Comparison of ENCODE assay signal across 8 cellular contexts in the genomic region with DNA sequence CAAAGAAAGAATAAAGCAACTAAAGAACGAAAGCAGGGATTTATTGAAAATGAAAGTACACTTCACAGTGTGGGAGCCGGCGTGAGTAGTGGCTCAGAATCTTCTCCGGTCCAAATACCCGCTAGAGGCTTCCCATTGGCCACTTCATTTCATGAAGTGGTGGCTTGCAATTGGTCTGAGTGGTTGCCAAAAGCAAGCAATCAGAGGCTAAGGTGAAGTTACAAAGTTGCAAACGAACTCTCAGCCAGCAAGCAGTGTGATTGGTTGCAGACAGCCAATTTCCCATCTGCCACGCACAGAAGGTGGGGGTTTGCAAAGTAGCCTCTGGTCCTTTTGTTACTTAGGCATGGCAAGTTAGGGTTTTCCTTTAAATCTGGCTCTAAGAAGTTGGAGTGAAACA. TPM values are rescaled to one million over a fixed set of nuclear protein-coding genes. Genes with fewer than 3 reads are reported as not detected.
A peak's percentile ranks its signal among the peaks of the same experiment; 100 is the strongest.
DNase-seq lines count a peak whose midpoint lies in the region; ATAC-seq, FAIRE-seq and TF ChIP-seq lines count a peak whose summit lies in the region.

No MANE protein-coding gene starts in this region.

- peak; percentile 91 for ATAC-seq in omental fat pad (ENCODE audit: low FRiP score)
- no peak for ATAC-seq in stimulated activated naive CD8-positive, alpha-beta T cell treated with anti-CD3 and anti-CD28 coated beads, Interleukin-15, amount 100 ng/mL, for 72 hours
- no peak for ATAC-seq in GM18505 (IDR thresholded peaks at IDR 0.05; ENCODE audit: unreplicated experiment)
- no peak for ATAC-seq in HG03196 (IDR thresholded peaks at IDR 0.05; ENCODE audit: unreplicated experiment)

- H4K20me1 ChIP-seq in Karpas-422 (ENCODE audit: insufficient read depth, low read depth, low read length) (no peaks in the 10 kb centered on the region), H1 (replicated peaks in 1 of 2; ENCODE audit: control insufficient read depth in 1 of 2, insufficient read depth in 2 of 2, low read length in 2 of 2) (no peaks in the 10 kb centered on the region)

- no peak overlapping the region for H3K56ac ChIP-seq in H1 (replicated peaks; ENCODE audit: insufficient read length, low read depth, low read length)

- H4K8ac ChIP-seq in H1 (ENCODE audit: extremely low read depth, insufficient read depth, low read length) = no peak overlapping the region

- H4K5ac ChIP-seq in H1 (ENCODE audit: insufficient read length, low read depth, low read length) = no peak overlapping the region

- H3K23ac ChIP-seq in H1 (ENCODE audit: insufficient read length) = no peak overlapping the region

- peak; percentile 4 for DNase-seq in ELF-1 (ENCODE audit: low read depth, low spot score)
- peak; percentile 53 for DNase-seq in Karpas-422
- DNase-seq in H1 (ENCODE audit: low read depth in 1 of 2, low spot score in 2 of 2) = peak in 1 of 2 experiments; percentile 48
- DNase-seq in omental fat pad (ENCODE audit: low spot score) = peak; percentile 28
- no peak for DNase-seq in stimulated activated naive CD8-positive, alpha-beta T cell treated with anti-CD3 and anti-CD28 coated beads, Interleukin-15, amount 100 ng/mL, for 72 hours
- DNase-seq in HUDEP-2 (lab: John Stamatoyannopoulos, UW; ENCODE audit: unreplicated experiment in 76 of 76) = no peak

- H3K4me3 ChIP-seq in Karpas-422 (ENCODE audit: low read length) (peak overlapping the region; percentile 18; the same call in 1 of the 2 replicates), H1 (ENCODE audit: extremely low read depth in 1 of 4, insufficient read depth in 2 of 4, low read depth in 3 of 4, low read length in 4 of 4) (no peak overlapping the region)

- no peak for TF ChIP-seq RAD21 in H1 (IDR thresholded peaks at IDR 0.05 in 1 of 2, conservative IDR thresholded peaks at IDR 0.05 in 1 of 2; ENCODE audit: low read depth in 2 of 2, low read length in 2 of 2)

- H3K18ac ChIP-seq in H1 (ENCODE audit: extremely low read depth, low read length) = no peak overlapping the region

- POLR2A ChIA-PET in H1 (lab: Charles Lee; ENCODE audit: partially characterized antibody) = no interaction called here

- peak; percentile 32 for FAIRE-seq in H1 (lab: Jason Lieb, UNC)

- no peak overlapping the region for H2AK5ac ChIP-seq in H1 (ENCODE audit: low read depth, low read length)

- H2BK12ac ChIP-seq in H1 (ENCODE audit: low read depth, low read length) = no peak overlapping the region

- no peaks in the 10 kb centered on the region for H3K9me2 ChIP-seq in Karpas-422 (replicated peaks; ENCODE audit: insufficient read depth, low read length)

- H2AFZ ChIP-seq in Karpas-422 (ENCODE audit: low read length) (no peak overlapping the region), H1 (ENCODE audit: low read length) (peak overlapping the region; percentile 91; the same call in 1 of the 2 replicates)

- H3K4ac ChIP-seq in H1 (replicated peaks; ENCODE audit: insufficient read length, low read depth, low read length) = no peak overlapping the region

- TF ChIP-seq POLR2A in H1 (IDR thresholded peaks at IDR 0.05; ENCODE audit: control extremely low read depth in 1 of 2, low read depth in 2 of 2, low read length in 2 of 2) (no peak), GM18505 (IDR thresholded peaks at IDR 0.05; ENCODE audit: borderline replicate concordance, extremely low read depth, insufficient read depth, insufficient read length) (no peak)

- H3K4me3 Mint-ChIP-seq in stimulated activated naive CD8-positive, alpha-beta T cell treated with anti-CD3 and anti-CD28 coated beads, Interleukin-15, amount 100 ng/mL, for 72 hours = no peak overlapping the region

- H3K27me3 ChIP-seq in Karpas-422 (ENCODE audit: low read length) (no peaks in the 10 kb centered on the region), H1 (replicated peaks in 1 of 4; ENCODE audit: control insufficient read depth in 3 of 4, extremely low read depth in 1 of 4, insufficient read depth in 3 of 4, low read length in 3 of 4) (no peaks in the 10 kb centered on the region)

- H2BK20ac ChIP-seq in H1 (ENCODE audit: low read length) = no peak overlapping the region

- no peak overlapping the region for H2BK5ac ChIP-seq in H1 (ENCODE audit: low read depth, low read length)

- peaks cover 3 to 5% of the 10 kb centered on the region in 2 donors for H3K9me3 Mint-ChIP-seq in stimulated activated naive CD8-positive, alpha-beta T cell treated with anti-CD3 and anti-CD28 coated beads, Interleukin-15, amount 100 ng/mL, for 72 hours

- H3K36me3 ChIP-seq in Karpas-422 (ENCODE audit: insufficient read depth, low read length) (no peaks in the 10 kb centered on the region), H1 (ENCODE audit: control insufficient read depth in 2 of 4, insufficient read depth in 4 of 4, low read length in 3 of 4) (no peaks in the 10 kb centered on the region)

- H2BK120ac ChIP-seq in H1 (replicated peaks; ENCODE audit: low read depth, low read length) = no peak overlapping the region

- H3K79me1 ChIP-seq in H1 (ENCODE audit: low read depth, low read length) = no peaks in the 10 kb centered on the region; the same call in 1 of the 2 replicates

- H3K4me1 Mint-ChIP-seq in stimulated activated naive CD8-positive, alpha-beta T cell treated with anti-CD3 and anti-CD28 coated beads, Interleukin-15, amount 100 ng/mL, for 72 hours = peaks cover 31% of the 10 kb centered on the region

- H3K27ac ChIP-seq in Karpas-422 (ENCODE audit: low read length) (no peak overlapping the region), H1 (ENCODE audit: low read depth, low read length) (no peak overlapping the region)

- no peak overlapping the region for H2BK15ac ChIP-seq in H1 (ENCODE audit: low read length)

- TF ChIP-seq CTCF in H1 (IDR thresholded peaks at IDR 0.05; ENCODE audit: control extremely low read depth in 1 of 3, insufficient read depth in 1 of 3, low read depth in 1 of 3, low read length in 3 of 3) = no peak
- no peak for TF ChIP-seq CTCF in omental fat pad (IDR thresholded peaks at IDR 0.05)

- no peak overlapping the region for H4K91ac ChIP-seq in H1 (replicated peaks; ENCODE audit: insufficient read length, low read length)

- no peaks in the 10 kb centered on the region for H3K9me3 ChIP-seq in Karpas-422 (ENCODE audit: low read length)
- H3K9me3 ChIP-seq in H1 (ENCODE audit: insufficient read depth in 2 of 2, low read depth in 1 of 2, low read length in 1 of 2) = no peaks in the 10 kb centered on the region

- CTCF ChIA-PET in H1 (lab: Charles Lee; ENCODE audit: partially characterized antibody) = interaction anchor here (0.7 to 0.9 kb wide), 2 partner anchors 108 to 241 kb away, joined by 3 read pairs; no protein-coding TSS in a partner anchor

- H3K79me2 ChIP-seq in Karpas-422 (ENCODE audit: low read length) = no peaks in the 10 kb centered on the region
- no peaks in the 10 kb centered on the region for H3K79me2 ChIP-seq in H1 (ENCODE audit: control insufficient read depth in 1 of 2, insufficient read depth in 2 of 2, low read length in 2 of 2)

- H3K4me2 ChIP-seq in Karpas-422 (ENCODE audit: low read depth, low read length, poor library complexity, severe bottlenecking) (peak overlapping the region; percentile 33), H1 (ENCODE audit: insufficient read depth in 1 of 2, low read depth in 2 of 2, low read length in 2 of 2) (0 out of 4 replicates have a peak overlapping the region, but pooled peaks of 1 of the 2 experiments have one; percentile 2)

- no peak overlapping the region for H3K14ac ChIP-seq in H1 (ENCODE audit: insufficient read length)

- H3K27me3 Mint-ChIP-seq in stimulated activated naive CD8-positive, alpha-beta T cell treated with anti-CD3 and anti-CD28 coated beads, Interleukin-15, amount 100 ng/mL, for 72 hours = peaks cover 25% of the 10 kb centered on the region

- H3K9ac ChIP-seq in Karpas-422 (ENCODE audit: low read length) = no peak overlapping the region
- H3K9ac ChIP-seq in H1 (replicated peaks in 1 of 4; ENCODE audit: extremely low read depth in 1 of 4, low read depth in 3 of 4, low read length in 3 of 4) = no peak overlapping the region

- H3K27ac Mint-ChIP-seq in stimulated activated naive CD8-positive, alpha-beta T cell treated with anti-CD3 and anti-CD28 coated beads, Interleukin-15, amount 100 ng/mL, for 72 hours = no peak overlapping the region

- 76% methylated on average over 7 of the region's 7 CpGs; no CpG with 5 or more reads in 1 of the 2 experiments for WGBS in H1 (ENCODE audit: extremely low coverage in 1 of 2, insufficient coverage in 1 of 2, insufficient read length in 1 of 2, insufficient replicate concordance in 2 of 2, low coverage in 1 of 2, low lambda C conversion rate in 2 of 2, missing lambda C conversion rate in 1 of 2), 2 experiments

- TF ChIP-seq EP300 in H1 (IDR thresholded peaks at IDR 0.05; ENCODE audit: borderline replicate concordance in 1 of 2, low read depth in 2 of 2, low read length in 2 of 2) = no peak

- H3K4me1 ChIP-seq in Karpas-422 (ENCODE audit: low read length) = peaks cover 9% of the 10 kb centered on the region
- peaks cover 0 to 6% (median 1%) of the 10 kb centered on the region in 4 experiments; a peak in 4 of 7 replicates for H3K4me1 ChIP-seq in H1 (replicated peaks in 1 of 4; ENCODE audit: control insufficient read depth in 3 of 4, insufficient read depth in 4 of 4, low read length in 3 of 4)

- no peaks in the 10 kb centered on the region for H3K23me2 ChIP-seq in H1 (ENCODE audit: low read depth, low read length)

RNA-seq across cellular contexts. Expression of gene CLOCK, which starts 6.7 kb away (rescaled TPM):
- total RNA-seq in Karpas-422 (2014; rRNA removed; shearing (Covaris generic); ENCODE audit: low replicate concordance) = 1.4 and 2.3 TPM in 2 replicates
- 21.6 and 24.2 TPM in 2 replicates for total RNA-seq in H1 (2021; fragmentation: NEBNext Ultra II Directional; extraction: Animal tissue kit (Norgen Biotek cat#: 25700))
- 4.5 and 7.7 TPM in 2 replicates for polyA plus RNA-seq in H1 (2011; rRNA removed)
- polyA plus RNA-seq in H1 (2011; cell fraction: cytosol; rRNA removed) = 6.1 TPM
- polyA plus RNA-seq in H1 (2011; cell fraction: nucleus; rRNA removed) = 19.3 TPM
- 8.1 to 11.8 TPM (median 9.1 TPM) in 4 replicates for polyA plus RNA-seq in H1 (2012, experiment 1 of 2)
- 0.33 TPM for polyA plus RNA-seq in H1 (2012, experiment 2 of 2)
- polyA plus RNA-seq in H1 (2013, experiment 1 of 2) = 10.7 TPM
- polyA plus RNA-seq in H1 (2013, experiment 2 of 2) = 9.6 TPM
- 49.3 and 57.1 TPM in 2 replicates for polyA minus RNA-seq in H1 (2011; rRNA and poly(A)+ RNA removed)
- 19.3 TPM for polyA minus RNA-seq in H1 (2011; cell fraction: cytosol; rRNA and poly(A)+ RNA removed)
- polyA minus RNA-seq in H1 (2011; cell fraction: nucleus; rRNA and poly(A)+ RNA removed) = 108 TPM
- 10 to 100 TPM; 18.7 to 30.4 (median 27.0) TPM for total RNA-seq in omental fat pad

RNA-seq across cellular contexts. Expression of gene PDCL2, which starts 38.6 kb away (rescaled TPM):
- total RNA-seq in Karpas-422 (2014; rRNA removed; shearing (Covaris generic); ENCODE audit: low replicate concordance) = not detected in 2 replicates
- not detected in 2 replicates for total RNA-seq in H1 (2021; fragmentation: NEBNext Ultra II Directional; extraction: Animal tissue kit (Norgen Biotek cat#: 25700))
- polyA plus RNA-seq in H1 (2011; rRNA removed) = not detected in 2 replicates
- not detected for polyA plus RNA-seq in H1 (2011; cell fraction: cytosol; rRNA removed)
- not detected for polyA plus RNA-seq in H1 (2011; cell fraction: nucleus; rRNA removed)
- not detected in 4 replicates for polyA plus RNA-seq in H1 (2012, experiment 1 of 2)
- not detected for polyA plus RNA-seq in H1 (2012, experiment 2 of 2)
- polyA plus RNA-seq in H1 (2013, experiment 1 of 2) = 0.06 TPM
- polyA plus RNA-seq in H1 (2013, experiment 2 of 2) = 0.06 TPM
- polyA minus RNA-seq in H1 (2011; rRNA and poly(A)+ RNA removed) = not detected in 2 replicates
- not detected for polyA minus RNA-seq in H1 (2011; cell fraction: cytosol; rRNA and poly(A)+ RNA removed)
- not detected for polyA minus RNA-seq in H1 (2011; cell fraction: nucleus; rRNA and poly(A)+ RNA removed)
- not detected for total RNA-seq in omental fat pad

Comparison
In these comparisons a context has a peak if more than half of its experiments do, and no peak if none do; other contexts are left out.
1. DNase-seq: peak in ELF-1 (single experiment), Karpas-422 (single experiment) and omental fat pad (single experiment); none in stimulated activated naive CD8-positive, alpha-beta T cell treated with anti-CD3 and anti-CD28 coated beads, Interleukin-15, amount 100 ng/mL, for 72 hours (0 of 2) and HUDEP-2 (0 of 76).